In genomic region chr11:71239581-71239980, GRCh38 we compare ENCODE assay signal across 15 cellular contexts. TPM values are rescaled to one million over a fixed set of nuclear protein-coding genes. Genes with fewer than 3 reads are reported as not detected.
DNase-seq lines count a peak whose midpoint lies in the region; ATAC-seq and TF ChIP-seq lines count a peak whose summit lies in the region.
"Had no signal": no experiment of that assay in that cellular context is flagged by ENCODE, and none has a peak within 500 bp of the region (broad histone marks: within the 10 kb centered on the region; RNA-seq: fewer than 3 reads in every experiment).

No MANE protein-coding gene starts in this region.

- H3K36me3 ChIP-seq in SK-N-SH (replicated peaks in 1 of 2; ENCODE audit: control insufficient read depth in 1 of 2, insufficient read depth in 2 of 2, low read length in 1 of 2) (no peaks in the 10 kb centered on the region), neuronal stem cell (replicated peaks in 1 of 2; ENCODE audit: control insufficient read depth in 2 of 2, insufficient read depth in 2 of 2, low read length in 2 of 2) (no peaks in the 10 kb centered on the region), suprapubic skin (no peaks in the 10 kb centered on the region)
- H3K36me3 ChIP-seq: BLaER1 treated with 17β-estradiol and CSF1 and Interleukin-3, amounts not matched to agents 10 nM and 100 nM; HAP-1 had no signal

- H3K4me2 ChIP-seq in SK-N-SH (no peak overlapping the region), neuronal stem cell (ENCODE audit: insufficient read depth, low read length, poor library complexity, severe bottlenecking) (no peak overlapping the region)

- no peak overlapping the region for H3K27ac ChIP-seq in SK-N-SH (ENCODE audit: low read depth in 2 of 2, low read length in 1 of 2)
- no peak overlapping the region for H3K27ac ChIP-seq in neuronal stem cell (replicated peaks; ENCODE audit: low read length)
- H3K27ac ChIP-seq in suprapubic skin: no peak overlapping the region
- H3K27ac ChIP-seq: 22Rv1 had no signal

- no peak for TF ChIP-seq RAD21 in SK-N-SH (IDR thresholded peaks at IDR 0.05; ENCODE audit: low read length)

- H3K18ac ChIP-seq in neuronal stem cell (ENCODE audit: low read length): no peak overlapping the region

- ATAC-seq in SK-N-SH treated with all-trans-retinoic acid at 6 μM for 48 hours (no peak), left lobe of liver (no peak)

- H3K27me3 ChIP-seq in SK-N-SH (ENCODE audit: insufficient read depth) (no peaks in the 10 kb centered on the region), neuronal stem cell (ENCODE audit: control insufficient read depth in 3 of 3, insufficient read depth in 3 of 3, low read depth in 1 of 3, low read length in 3 of 3) (peaks cover 0 to 6% (median 0%) of the 10 kb centered on the region in 3 experiments), suprapubic skin (peaks cover 18% of the 10 kb centered on the region)
- H3K27me3 ChIP-seq: BLaER1 treated with 17β-estradiol and CSF1 and Interleukin-3, amounts not matched to agents 10 nM and 100 nM had no signal

- TF ChIP-seq EP300 in SK-N-SH (IDR thresholded peaks at IDR 0.05; ENCODE audit: borderline replicate concordance in 1 of 2, low read depth in 1 of 2, low read length in 1 of 2): no peak
- TF ChIP-seq EP300 in suprapubic skin (IDR thresholded peaks at IDR 0.05): no peak

- no peak overlapping the region for H2BK120ac ChIP-seq in neuronal stem cell (ENCODE audit: low read depth, low read length)

- H2AFZ ChIP-seq in SK-N-SH (ENCODE audit: low read depth) (no peak overlapping the region), neuronal stem cell (ENCODE audit: low read length) (no peak overlapping the region)

- no peak overlapping the region for H3K4me3 ChIP-seq in SK-N-SH (ENCODE audit: low read depth in 2 of 2, low read length in 1 of 2)
- no peak overlapping the region for H3K4me3 ChIP-seq in neuronal stem cell (ENCODE audit: low read length in 2 of 2)
- no peak overlapping the region for H3K4me3 ChIP-seq in suprapubic skin
- H3K4me3 ChIP-seq: BLaER1 treated with 17β-estradiol and CSF1 and Interleukin-3, amounts not matched to agents 10 nM and 100 nM; HAP-1 had no signal

- H3K79me2 ChIP-seq in SK-N-SH (ENCODE audit: insufficient read depth): no peaks in the 10 kb centered on the region

- no peak overlapping the region for H3K4ac ChIP-seq in neuronal stem cell (ENCODE audit: low read length)

- H3K14ac ChIP-seq in neuronal stem cell (ENCODE audit: low read length): no peak overlapping the region

- TF ChIP-seq CTCF in SK-N-SH (IDR thresholded peaks at IDR 0.05) (no peak), suprapubic skin (IDR thresholded peaks at IDR 0.05) (no peak), HFFc6 (IDR thresholded peaks at IDR 0.05) (no peak), chondrocyte (IDR thresholded peaks at IDR 0.05) (no peak)

- CTCF ChIA-PET in SK-N-SH (lab: Yijun Ruan, JAX): interaction anchor here (4.3 kb wide), 1 partner anchor 12 kb away, joined by 22 read pairs; the partner anchor contains the start of gene SHANK2

- no peaks in the 10 kb centered on the region for H3K9me3 ChIP-seq in SK-N-SH
- no peaks in the 10 kb centered on the region for H3K9me3 ChIP-seq in neuronal stem cell (replicated peaks in 1 of 2; ENCODE audit: control insufficient read depth in 2 of 2, insufficient read depth in 1 of 2, low read depth in 1 of 2, low read length in 2 of 2)
- no peaks in the 10 kb centered on the region for H3K9me3 ChIP-seq in suprapubic skin
- H3K9me3 ChIP-seq: BLaER1 treated with 17β-estradiol and CSF1 and Interleukin-3, amounts not matched to agents 10 nM and 100 nM; HAP-1 had no signal

- no peak overlapping the region for H4K8ac ChIP-seq in neuronal stem cell (ENCODE audit: low read depth, low read length)

- TF ChIP-seq POLR2A in suprapubic skin (IDR thresholded peaks at IDR 0.05): no peak

- H2BK15ac ChIP-seq in neuronal stem cell (ENCODE audit: low read length): no peak overlapping the region

- no peaks in the 10 kb centered on the region for H3K9me2 ChIP-seq in SK-N-SH

- H3K23ac ChIP-seq in neuronal stem cell (ENCODE audit: low read depth, low read length, poor library complexity): no peak overlapping the region

- no peak overlapping the region for H2BK5ac ChIP-seq in neuronal stem cell (ENCODE audit: low read length)

- peak overlapping the region; percentile 1 for H2AK5ac ChIP-seq in neuronal stem cell (ENCODE audit: low read depth, low read length)

- H3K4me3 Mint-ChIP-seq in HFFc6 (no peak overlapping the region), chondrocyte (ENCODE audit: unreplicated experiment) (no peak overlapping the region)
- H3K4me3 Mint-ChIP-seq: CD4-positive, CD25-positive, alpha-beta regulatory T cell had no signal

- H4K20me1 ChIP-seq in SK-N-SH (ENCODE audit: insufficient read depth): no peaks in the 10 kb centered on the region
- H4K20me1 ChIP-seq: BLaER1 treated with 17β-estradiol and CSF1 and Interleukin-3, amounts not matched to agents 10 nM and 100 nM had no signal

- H3K9me3 Mint-ChIP-seq in HFFc6: no peaks in the 10 kb centered on the region; the same call in 1 of the 2 replicates
- no peaks in the 10 kb centered on the region for H3K9me3 Mint-ChIP-seq in chondrocyte (ENCODE audit: low read depth)

- H3K4me1 ChIP-seq in SK-N-SH (ENCODE audit: control insufficient read depth in 1 of 2, insufficient read depth in 2 of 2, low read depth in 1 of 2, low read length in 1 of 2) (no peaks in the 10 kb centered on the region), neuronal stem cell (ENCODE audit: control insufficient read depth in 2 of 2, insufficient read depth in 1 of 2, low read depth in 1 of 2, low read length in 2 of 2) (peaks cover 0 to 18% of the 10 kb centered on the region in 2 donors), suprapubic skin (peaks cover 12% of the 10 kb centered on the region)
- H3K4me1 ChIP-seq: HAP-1 had no signal

- H3K36me3 Mint-ChIP-seq in HFFc6 (ENCODE audit: low read depth) (no peaks in the 10 kb centered on the region), chondrocyte (ENCODE audit: low read depth) (peaks cover 1% of the 10 kb centered on the region)
- H3K36me3 Mint-ChIP-seq: CD4-positive, CD25-positive, alpha-beta regulatory T cell had no signal

- no peak overlapping the region for H2BK12ac ChIP-seq in neuronal stem cell (ENCODE audit: low read length)

- DNase-seq in SK-N-SH: peak; percentile 4
- DNase-seq in left lobe of liver (ENCODE audit: low spot score): peak; percentile 36
- no peak for DNase-seq in neuronal stem cell (ENCODE audit: low spot score)
- DNase-seq in suprapubic skin (ENCODE audit: low spot score in 2 of 2): peak; percentile 25 to 47
- no peak for DNase-seq in HFFc6
- DNase-seq in KG1 (lab: John Stamatoyannopoulos, UW): no peak
- DNase-seq in chondrocyte (ENCODE audit: low spot score): no peak
- DNase-seq: CD4-positive, CD25-positive, alpha-beta regulatory T cell; DMS53; GOT3; IMR-90 had no signal

- H3K27ac Mint-ChIP-seq in HFFc6 (no peak overlapping the region), chondrocyte (ENCODE audit: unreplicated experiment) (no peak overlapping the region)
- H3K27ac Mint-ChIP-seq: CD4-positive, CD25-positive, alpha-beta regulatory T cell had no signal

- H3K27me3 Mint-ChIP-seq in HFFc6 (ENCODE audit: insufficient read depth): peaks cover 10% of the 10 kb centered on the region
- peaks cover 55% of the 10 kb centered on the region for H3K27me3 Mint-ChIP-seq in chondrocyte (ENCODE audit: low read depth)

- WGBS in SK-N-SH (ENCODE audit: low lambda C conversion rate): 27% methylated on average over 7 of the region's 7 CpGs
- no CpG with 5 or more reads among the region's 7 CpGs for WGBS in neuronal stem cell (ENCODE audit: extremely low coverage in 2 of 2, insufficient read length in 2 of 2, insufficient replicate concordance in 1 of 2), 2 donors
- WGBS in suprapubic skin: 92% methylated on average over 5 of the region's 7 CpGs

- no peak overlapping the region for H4K91ac ChIP-seq in neuronal stem cell (ENCODE audit: low read depth, low read length, poor library complexity)

- H3F3A ChIP-seq in SK-N-SH (replicated peaks; ENCODE audit: insufficient read depth): no peaks in the 10 kb centered on the region

- POLR2A ChIA-PET in SK-N-SH (lab: Yijun Ruan, JAX): no interaction called here

- H3K9ac ChIP-seq in SK-N-SH: no peak overlapping the region
- H3K9ac ChIP-seq in neuronal stem cell (ENCODE audit: low read depth, low read length, poor library complexity): no peak overlapping the region
- H3K9ac ChIP-seq: BLaER1 treated with 17β-estradiol and CSF1 and Interleukin-3, amounts not matched to agents 10 nM and 100 nM had no signal

- H3K79me1 ChIP-seq in neuronal stem cell (ENCODE audit: low read depth, low read length): no peaks in the 10 kb centered on the region

- H3K4me1 Mint-ChIP-seq in HFFc6 (ENCODE audit: low read depth): peaks cover 15% of the 10 kb centered on the region
- H3K4me1 Mint-ChIP-seq in chondrocyte (ENCODE audit: low read depth): peaks cover 13% of the 10 kb centered on the region
- H3K4me1 Mint-ChIP-seq: CD4-positive, CD25-positive, alpha-beta regulatory T cell had no signal

TF ChIP-seq in SK-N-SH, 30 proteins besides CTCF, POLR2A, EP300 and RAD21 (continues in another document):
- TF ChIP-seq TCF12 (IDR thresholded peaks at IDR 0.05) (no peak), TEAD4 (IDR thresholded peaks at IDR 0.05; ENCODE audit: borderline replicate concordance, insufficient read depth) (no peak), FOXM1 (IDR thresholded peaks at IDR 0.05; ENCODE audit: low read depth) (no peak), CHD2 (IDR thresholded peaks at IDR 0.05; ENCODE audit: low read length, partially characterized antibody) (no peak), GABPA (IDR thresholded peaks at IDR 0.05; ENCODE audit: low read depth) (no peak)

RNA-seq across cellular contexts. Expression of gene SHANK2, which starts 12.8 kb away (rescaled TPM):
- under 0.01 and 0.03 TPM in 2 replicates for polyA plus RNA-seq in SK-N-SH (2012; rRNA removed)
- polyA plus RNA-seq in SK-N-SH (2012; cell fraction: cytosol; rRNA removed): 0.01 and 0.03 TPM in 2 replicates
- polyA plus RNA-seq in SK-N-SH (2012; cell fraction: nucleus; rRNA removed): 0.11 TPM in 2 replicates
- total RNA-seq in left lobe of liver (33.8 TPM), suprapubic skin (10 to 100 TPM in 2 of 4 donors, 1 to 10 TPM in 2; 5.9 to 14.0 (median 10.1) TPM), chondrocyte (0.53 to 1.6 TPM (median 0.97 TPM) in 3 replicates)
- polyA plus RNA-seq in neuronal stem cell (2013, experiment 1 of 2): 5.0 TPM
- 5.0 TPM for polyA plus RNA-seq in neuronal stem cell (2013, experiment 2 of 2)
- total RNA-seq in HFFc6 (2021; fragmentation: NEBNext Ultra II Directional; extraction: Animal tissue kit (Norgen Biotek cat#: 25700)): 1 to 10 TPM in 3 of 6 experiments, under 1 TPM in 3; 0.77 to 2.0 (median 1.0) TPM
- total RNA-seq: CD4-positive, CD25-positive, alpha-beta regulatory T cell had no signal
- polyA plus RNA-seq: CD4-positive, CD25-positive, alpha-beta regulatory T cell had no signal

Comparison
In these comparisons a context has a peak if more than half of its experiments do, and no peak if none do; other contexts are left out.
1. DNase-seq: peak in SK-N-SH (single experiment), left lobe of liver (single experiment) and suprapubic skin (2 of 2); none in neuronal stem cell (single experiment), HFFc6 (single experiment), KG1 (single experiment) and chondrocyte (single experiment).